8 cellular contexts compared by ENCODE assay signal in the genomic region with DNA sequence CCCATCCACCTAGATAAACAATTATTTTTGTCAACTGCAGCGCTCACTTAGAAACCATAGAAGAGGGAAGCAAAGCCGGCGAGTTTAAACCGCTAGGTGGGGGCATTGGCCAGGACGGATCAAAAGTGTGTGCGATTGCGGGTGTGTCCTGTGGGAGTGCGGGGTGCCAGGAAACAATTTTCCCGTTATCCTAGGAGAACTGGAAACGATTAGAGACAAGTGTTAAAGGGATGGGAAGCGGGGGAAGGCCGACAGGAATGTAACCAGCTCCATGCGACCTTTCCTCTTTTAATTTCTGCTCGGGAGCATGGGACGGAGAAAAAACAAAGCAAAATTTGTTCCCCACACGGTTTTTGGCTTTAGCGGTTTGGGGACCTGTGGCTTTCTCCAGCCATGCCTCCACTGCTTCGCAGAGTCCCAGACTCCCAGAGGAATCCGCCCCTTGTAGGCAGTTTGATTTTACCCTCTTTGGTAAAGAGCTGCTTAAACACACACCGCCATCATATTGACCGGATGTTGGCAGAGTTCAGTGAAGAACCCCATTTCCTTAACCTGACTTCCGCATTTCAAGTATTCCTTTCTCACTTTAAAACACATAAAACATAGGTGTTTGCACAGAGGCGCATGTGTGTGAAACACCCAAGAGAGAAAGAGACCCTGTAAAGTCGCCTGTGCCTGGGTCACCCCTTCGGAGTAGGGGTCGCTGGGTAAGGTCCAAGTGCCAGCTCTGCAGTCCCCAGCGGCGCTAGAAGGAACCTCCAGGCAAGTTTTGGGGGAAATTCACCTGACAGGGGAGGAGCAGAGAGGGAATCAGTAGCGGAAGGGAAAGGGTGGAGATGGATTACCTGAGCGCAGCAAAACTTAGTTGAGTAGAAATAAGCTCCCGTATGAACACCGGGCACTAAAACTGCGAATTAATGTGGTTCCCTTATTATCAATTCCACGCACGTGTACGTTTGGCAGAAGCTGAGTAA. TPM values are rescaled to one million over a fixed set of nuclear protein-coding genes. Genes with fewer than 3 reads are reported as not detected.
DNase-seq lines count a peak whose midpoint lies in the region; ATAC-seq and FAIRE-seq lines count a peak whose summit lies in the region.

No MANE protein-coding gene starts in this region.

- peaks cover 5 to 46% (median 20%) of the 10 kb centered on the region in 6 donors for H3K9me3 Mint-ChIP-seq in immature natural killer cell

- H3K4me1 ChIP-seq in small intestine (ENCODE audit: control insufficient read depth in 2 of 2, insufficient read depth in 1 of 2, low read depth in 1 of 2, low read length in 1 of 2): peaks cover 0 to 2% of the 10 kb centered on the region in 2 donors

- no peaks in the 10 kb centered on the region for H3K36me3 ChIP-seq in small intestine (ENCODE audit: control insufficient read depth in 2 of 2, insufficient read depth in 2 of 2, low read length in 2 of 2)

- H3K27me3 ChIP-seq in small intestine (ENCODE audit: control insufficient read depth in 2 of 2, insufficient read depth in 2 of 2, low read length in 2 of 2): peaks cover 19 to 38% of the 10 kb centered on the region in 2 donors

- DNase-seq in AG20443 (ENCODE audit: low spot score) (peak; percentile 80), NCI-H774 (lab: John Stamatoyannopoulos, UW) (peak; percentile 84), T47D (ENCODE audit: low read depth in 1 of 2, low spot score in 1 of 2) (peak; percentile 43 to 64), immature natural killer cell (peak in 1 of 3 donors; percentile 27), small intestine (peak; percentile 51), SW 1271 (lab: John Stamatoyannopoulos, UW) (no peak)

- no peak for FAIRE-seq in small intestine (lab: Jason Lieb, UNC)

- H3K4me1 Mint-ChIP-seq in immature natural killer cell: peaks cover 11 to 28% of the 10 kb centered on the region in 2 donors

- H3K27ac Mint-ChIP-seq in immature natural killer cell: peak overlapping the region in 2 of 6 donors; percentile 31 to 74

- H3K27me3 Mint-ChIP-seq in immature natural killer cell (ENCODE audit: low read depth in 3 of 3): peaks cover 15 to 25% (median 20%) of the 10 kb centered on the region in 3 donors

- H3K4me3 Mint-ChIP-seq in immature natural killer cell: peak overlapping the region; percentile 76 to 88 (median 81)

- H3K27ac ChIP-seq in small intestine (ENCODE audit: low read depth in 1 of 2, low read length in 1 of 2): no peak overlapping the region

- no peaks in the 10 kb centered on the region for H3K9me3 ChIP-seq in small intestine (ENCODE audit: control insufficient read depth, low read depth)

- peak; percentile 86 for ATAC-seq in GM18508 (IDR thresholded peaks at IDR 0.05; ENCODE audit: insufficient read depth, unreplicated experiment)
- peak; percentile 79 for ATAC-seq in HG02870 (IDR thresholded peaks at IDR 0.05; ENCODE audit: unreplicated experiment)

- WGBS in small intestine, 3 donors: 3 to 6% (median 4%) methylated on average over 36 of the region's 36 CpGs

- peak overlapping the region; percentile 7 to 26 for H3K4me3 ChIP-seq in small intestine (ENCODE audit: low read depth in 1 of 2, low read length in 2 of 2)

- in situ Hi-C loops in T47D (cut with HindIII; ENCODE audit: low pct_unique_long_range_greater_than_20kb, low sequenced_read_pairs): no loop called here

- peaks cover 0 to 11% (median 0%) of the 10 kb centered on the region in 3 donors for H3K36me3 Mint-ChIP-seq in immature natural killer cell

RNA-seq across cellular contexts. Expression of a gene that starts 3.1 kb away (rescaled TPM):
- polyA plus RNA-seq in immature natural killer cell (not detected), small intestine (under 1 TPM in 1 of 3 donors, not detected in 2; 0.15 TPM)

Comparison
In these comparisons a context has a peak if more than half of its experiments do, and no peak if none do; other contexts are left out.
1. DNase-seq: peak in AG20443 (single experiment), NCI-H774 (single experiment), T47D (2 of 2) and small intestine (single experiment); none in SW 1271 (0 of 2).